23 cellular contexts compared by ENCODE assay signal in the genomic region with DNA sequence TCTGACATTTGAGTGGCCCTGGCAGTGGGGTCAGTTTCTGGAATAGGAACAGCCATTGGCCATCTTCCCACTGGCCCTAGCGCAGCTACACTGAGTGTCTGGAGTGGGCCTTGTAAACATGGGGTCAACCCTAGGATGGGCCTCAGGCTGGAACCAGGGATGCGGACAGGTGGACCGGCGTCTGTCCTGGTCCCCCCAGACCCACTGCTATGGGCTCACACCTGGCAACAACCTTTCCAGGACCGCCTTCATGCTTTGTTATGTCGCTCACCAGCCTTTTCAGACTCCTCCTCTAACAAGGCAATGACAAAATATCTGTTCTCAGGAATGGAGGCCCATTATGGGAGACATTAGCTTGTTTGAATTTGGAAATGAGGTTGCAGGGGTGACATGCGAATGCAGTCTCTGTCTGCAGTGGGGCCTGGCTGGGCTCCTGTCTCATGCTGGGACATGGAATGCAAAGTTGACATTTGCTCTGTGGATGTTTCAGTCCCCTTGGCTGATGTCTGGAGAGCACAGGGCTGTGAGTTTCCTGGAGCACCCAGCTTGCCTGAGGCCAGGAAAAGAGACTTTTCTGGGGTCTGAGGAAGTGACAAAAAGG.
"Had no signal": no experiment of that assay in that cellular context is flagged by ENCODE, and none has a peak within 500 bp of the region (broad histone marks: within the 10 kb centered on the region; RNA-seq: fewer than 3 reads in every experiment).

No MANE protein-coding gene starts in this region.

- DNase-seq: activated CD4-positive, alpha-beta T cell treated with anti-CD3 and anti-CD28 coated beads for 48 hours; activated CD4-positive, alpha-beta T cell treated with anti-CD3 and anti-CD28 coated beads, Interleukin-2, amount 50 U/mL, for 48 hours; activated CD8-positive, alpha-beta memory T cell treated with anti-CD3 and anti-CD28 coated beads for 24 hours; activated gamma-delta T cell; activated naive CD4-positive, alpha-beta T cell treated with anti-CD3 and anti-CD28 coated beads, Interleukin-2, amount 50 U/mL, for 16 hours; activated naive CD8-positive, alpha-beta T cell treated with anti-CD3 and anti-CD28 coated beads, Interleukin-2, amount 50 U/mL, for 24 hours; activated T-cell treated with anti-CD3 and anti-CD28 coated beads, Interleukin-2, amount 50 U/mL, for 1 hour; amygdala; caudate nucleus; naive thymus-derived CD8-positive, alpha-beta T cell; occipital lobe; right cardiac atrium; stimulated activated CD4-positive, alpha-beta T cell treated with anti-CD3 and anti-CD28 coated beads, Interleukin-2, amount 100 ng/mL, for 48 hours; stimulated activated naive CD4-positive, alpha-beta T cell treated with Interleukin-2 at 50 U/mL for 16 hours; T-helper 1 cell had no signal

- H3K27ac ChIP-seq: esophagus muscularis mucosa, foreskin keratinocyte, heart right ventricle, thoracic aorta, vagina had no signal

- H3K9me3 Mint-ChIP-seq: activated naive CD8-positive, alpha-beta T cell treated with anti-CD3 and anti-CD28 coated beads, Interleukin-2, amount 50 U/mL, for 24 hours; dendritic cell treated with granulocyte-macrophage colony-stimulating factor and Interleukin-4, amounts not matched to agents 40 ng/mL and 50 ng/mL, for 4 days; naive thymus-derived CD8-positive, alpha-beta T cell; neural crest cell; type B pancreatic cell had no signal

- H3K4me1 Mint-ChIP-seq: activated naive CD8-positive, alpha-beta T cell treated with anti-CD3 and anti-CD28 coated beads, Interleukin-2, amount 50 U/mL, for 24 hours had no signal

- H3K9me3 ChIP-seq: esophagus muscularis mucosa, heart right ventricle, thoracic aorta, vagina had no signal

- H3K36me3 ChIP-seq: esophagus muscularis mucosa, heart right ventricle, thoracic aorta, vagina had no signal

- H3K27me3 Mint-ChIP-seq: dendritic cell treated with granulocyte-macrophage colony-stimulating factor and Interleukin-4, amounts not matched to agents 40 ng/mL and 50 ng/mL, for 4 days had no signal

- H3K27me3 ChIP-seq: esophagus muscularis mucosa, vagina had no signal

- H3K4me3 ChIP-seq: esophagus muscularis mucosa, heart right ventricle, thoracic aorta, vagina had no signal

- H3K4me3 Mint-ChIP-seq: activated naive CD8-positive, alpha-beta T cell treated with anti-CD3 and anti-CD28 coated beads, Interleukin-2, amount 50 U/mL, for 24 hours; dendritic cell treated with granulocyte-macrophage colony-stimulating factor and Interleukin-4, amounts not matched to agents 40 ng/mL and 50 ng/mL, for 4 days; naive thymus-derived CD8-positive, alpha-beta T cell; neural crest cell; type B pancreatic cell had no signal

- H3K36me3 Mint-ChIP-seq: naive thymus-derived CD8-positive, alpha-beta T cell; type B pancreatic cell had no signal

- H3K27ac Mint-ChIP-seq: activated naive CD8-positive, alpha-beta T cell treated with anti-CD3 and anti-CD28 coated beads, Interleukin-2, amount 50 U/mL, for 24 hours; dendritic cell treated with granulocyte-macrophage colony-stimulating factor and Interleukin-4, amounts not matched to agents 40 ng/mL and 50 ng/mL, for 4 days had no signal

- ATAC-seq: activated naive CD8-positive, alpha-beta T cell treated with anti-CD3 and anti-CD28 coated beads, Interleukin-2, amount 50 U/mL, for 24 hours; foreskin keratinocyte; naive thymus-derived CD8-positive, alpha-beta T cell had no signal
